In the genomic region with DNA sequence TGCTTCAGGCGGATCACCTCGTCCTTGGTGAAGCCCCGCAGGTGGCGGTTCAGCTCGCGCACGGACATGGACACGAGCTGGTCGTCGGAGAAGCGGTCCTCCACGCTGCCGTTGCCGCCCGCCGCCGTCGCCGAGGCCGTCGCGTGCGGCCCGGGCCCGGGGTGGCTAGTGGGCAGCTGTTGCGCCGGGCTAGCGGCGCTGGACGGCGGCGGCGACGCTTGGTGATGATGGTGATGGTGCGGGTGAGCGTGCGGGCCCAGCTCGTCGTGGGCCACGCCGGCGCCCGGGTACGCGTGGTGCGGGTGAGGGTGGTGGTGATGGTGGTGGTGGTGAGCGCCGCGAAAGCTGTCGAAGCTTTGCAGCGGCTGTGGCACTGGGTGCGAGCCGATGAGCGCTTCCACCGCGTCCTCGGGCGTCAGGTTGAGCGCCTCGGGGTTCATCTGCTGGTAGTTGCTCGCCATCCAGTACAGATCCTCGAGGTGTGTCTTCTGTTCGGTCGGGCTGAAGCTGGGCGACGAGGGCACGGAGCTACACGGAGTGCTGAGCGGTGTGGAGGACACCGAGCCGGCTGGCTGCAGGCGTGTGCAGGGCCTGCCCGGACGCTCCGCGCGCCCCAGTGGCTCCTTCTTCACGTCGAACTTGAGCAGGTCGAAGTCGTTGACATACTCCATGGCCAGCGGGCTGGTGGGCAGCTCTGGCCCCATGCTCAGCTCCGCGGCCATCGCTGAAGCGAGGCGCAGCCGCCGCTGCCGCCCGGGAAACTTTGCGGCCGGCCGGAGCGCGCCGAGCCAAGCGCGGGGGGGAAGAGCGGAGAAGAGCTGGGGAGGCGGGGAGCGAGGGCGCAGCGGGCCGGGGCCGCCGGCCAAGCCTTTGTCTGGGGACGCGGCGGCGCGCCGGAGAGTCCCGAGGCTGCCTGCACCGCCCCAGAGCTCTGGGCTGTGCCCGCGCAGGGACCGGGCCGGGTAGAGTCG, we compare ENCODE assay signal across 8 cellular contexts. TPM values are rescaled to one million over a fixed set of nuclear protein-coding genes. Genes with fewer than 3 reads are reported as not detected.
DNase-seq lines count a peak whose midpoint lies in the region; ATAC-seq and TF ChIP-seq lines count a peak whose summit lies in the region.

No MANE protein-coding gene starts in this region.

- intact Hi-C loops in left colon (cut with DNase I, micrococcal nuclease), result no loop called here

- H3K36me3 Mint-ChIP-seq in glutamatergic neuron (ENCODE audit: unreplicated experiment), result no peaks in the 10 kb centered on the region
- H3K36me3 Mint-ChIP-seq in progenitor cell of endocrine pancreas (ENCODE audit: insufficient read depth), result no peaks in the 10 kb centered on the region

- peaks cover 20% of the 10 kb centered on the region for H3K9me3 Mint-ChIP-seq in glutamatergic neuron (ENCODE audit: unreplicated experiment)
- no peaks in the 10 kb centered on the region for H3K9me3 Mint-ChIP-seq in progenitor cell of endocrine pancreas (ENCODE audit: low read depth)

- no peak for ATAC-seq in GM21528 (IDR thresholded peaks at IDR 0.05; ENCODE audit: low FRiP score, unreplicated experiment)
- ATAC-seq in left colon, result no peak

- H3K4me1 Mint-ChIP-seq in glutamatergic neuron (ENCODE audit: low read depth, unreplicated experiment) (peaks cover 4% of the 10 kb centered on the region), progenitor cell of endocrine pancreas (ENCODE audit: low read depth) (peaks cover 18% of the 10 kb centered on the region)

- peak overlapping the region; percentile 59 for H3K4me3 ChIP-seq in WI38 (ENCODE audit: low read depth, low read length)

- no peak for TF ChIP-seq CTCF in WI38 (IDR thresholded peaks at IDR 0.05; ENCODE audit: low read depth, low read length)
- no peak for TF ChIP-seq CTCF in glutamatergic neuron (IDR thresholded peaks at IDR 0.05; ENCODE audit: partially characterized antibody, unreplicated experiment)
- TF ChIP-seq CTCF in progenitor cell of endocrine pancreas (IDR thresholded peaks at IDR 0.05; ENCODE audit: unreplicated experiment), result no peak

- H3K4me3 Mint-ChIP-seq in glutamatergic neuron (ENCODE audit: unreplicated experiment), result peak overlapping the region; percentile 92
- H3K4me3 Mint-ChIP-seq in progenitor cell of endocrine pancreas (ENCODE audit: low read depth), result peak overlapping the region; percentile 77

- H3K27ac Mint-ChIP-seq in glutamatergic neuron (ENCODE audit: unreplicated experiment) (peak overlapping the region; percentile 48), progenitor cell of endocrine pancreas (peak overlapping the region; percentile 86)

- H3K27me3 Mint-ChIP-seq in glutamatergic neuron (ENCODE audit: unreplicated experiment), result peaks cover 38% of the 10 kb centered on the region
- H3K27me3 Mint-ChIP-seq in progenitor cell of endocrine pancreas, result peaks cover 85% of the 10 kb centered on the region

- DNase-seq in HCEC 1CT, result peak; percentile 21
- peak; percentile 39 for DNase-seq in glutamatergic neuron
- no peak for DNase-seq in progenitor cell of endocrine pancreas (ENCODE audit: low spot score, unreplicated experiment)
- DNase-seq in GF-D8 (lab: John Stamatoyannopoulos, UW), result no peak
- DNase-seq in left colon, result no peak
- no peak for DNase-seq in CD1c-positive myeloid dendritic cell (ENCODE audit: extremely low spot score)

RNA-seq across cellular contexts. Expression of a gene that starts 0.6 kb away (rescaled TPM):
- total RNA-seq in glutamatergic neuron (ENCODE audit: unreplicated experiment) (4.6 TPM), progenitor cell of endocrine pancreas (5.9 and 6.1 TPM in 2 replicates), left colon (10 to 100 TPM in 1 of 2 donors, 1 to 10 TPM in 1; 4.0 to 10.9 TPM)

Comparison
In these comparisons a context has a peak if more than half of its experiments do, and no peak if none do; other contexts are left out.
1. DNase-seq: peak in HCEC 1CT (single experiment) and glutamatergic neuron (single experiment); none in progenitor cell of endocrine pancreas (single experiment), GF-D8 (single experiment), left colon (0 of 2) and CD1c-positive myeloid dendritic cell (single experiment).